In genomic region chr3:45881031-45882022, GRCh38 we compare ENCODE assay signal across 10 cellular contexts. TPM values are rescaled to one million over a fixed set of nuclear protein-coding genes. Genes with fewer than 3 reads are reported as not detected.
DNase-seq lines count a peak whose midpoint lies in the region; ATAC-seq and TF ChIP-seq lines count a peak whose summit lies in the region.
"Had no signal": no experiment of that assay in that cellular context is flagged by ENCODE, and none has a peak within 500 bp of the region (broad histone marks: within the 10 kb centered on the region; RNA-seq: fewer than 3 reads in every experiment).

No MANE protein-coding gene starts in this region.

- no peak overlapping the region for H3K4me3 ChIP-seq in testis

- ATAC-seq in activated T-cell treated with anti-CD3 and anti-CD28 coated beads, Interleukin-2, amount 50 U/mL, for 4 hours: peak; percentile 92 to 94
- ATAC-seq in HG02970 (IDR thresholded peaks at IDR 0.05; ENCODE audit: low FRiP score, unreplicated experiment) (no peak), HG03139 (IDR thresholded peaks at IDR 0.05; ENCODE audit: unreplicated experiment) (no peak)

- H3K9me3 ChIP-seq in testis: no peaks in the 10 kb centered on the region

- TF ChIP-seq CTCF in testis (IDR thresholded peaks at IDR 0.05): no peak

- 56 to 60% methylated on average over 8 of the region's 8 CpGs for WGBS in testis, 2 donors

- intact Hi-C loops in testis (cut with DNase I; ENCODE audit: low total_unique reads): no loop called here

- H3K4me1 ChIP-seq in testis: no peaks in the 10 kb centered on the region

- peaks cover 18% of the 10 kb centered on the region for H3K4me1 Mint-ChIP-seq in activated T-cell treated with anti-CD3 and anti-CD28 coated beads, Interleukin-2, amount 50 U/mL, for 4 hours (ENCODE audit: low read depth)

- peak; percentile 14 for DNase-seq in AG08396 (ENCODE audit: low spot score)
- peak; percentile 21 for DNase-seq in HPDE6-E6E7 (ENCODE audit: extremely low spot score)
- DNase-seq in activated T-cell treated with anti-CD3 and anti-CD28 coated beads, Interleukin-2, amount 50 U/mL, for 4 hours: peak; percentile 39
- peak; percentile 83 for DNase-seq in kidney tubule cell (ENCODE audit: low spot score)
- no peak for DNase-seq in SK-N-DZ (ENCODE audit: low spot score)
- DNase-seq in testis: no peak
- DNase-seq: H9, NCI-H345 had no signal

- no peaks in the 10 kb centered on the region for H3K36me3 ChIP-seq in testis (ENCODE audit: low read depth, missing control alignments)

- H3K36me3 Mint-ChIP-seq in activated T-cell treated with anti-CD3 and anti-CD28 coated beads, Interleukin-2, amount 50 U/mL, for 4 hours (ENCODE audit: insufficient read depth): no peaks in the 10 kb centered on the region

- H3K4me3 Mint-ChIP-seq in activated T-cell treated with anti-CD3 and anti-CD28 coated beads, Interleukin-2, amount 50 U/mL, for 4 hours: no peak overlapping the region
- H3K4me3 Mint-ChIP-seq: H9 had no signal

- no peak overlapping the region for H3K27ac ChIP-seq in testis

- no peaks in the 10 kb centered on the region for H3K27me3 ChIP-seq in testis

- H3K9me3 Mint-ChIP-seq in activated T-cell treated with anti-CD3 and anti-CD28 coated beads, Interleukin-2, amount 50 U/mL, for 4 hours: no peaks in the 10 kb centered on the region
- H3K9me3 Mint-ChIP-seq: H9 had no signal

- H3K27me3 Mint-ChIP-seq in activated T-cell treated with anti-CD3 and anti-CD28 coated beads, Interleukin-2, amount 50 U/mL, for 4 hours (ENCODE audit: low read depth): peaks cover 15% of the 10 kb centered on the region

- TF ChIP-seq POLR2A in testis (IDR thresholded peaks at IDR 0.05): no peak

RNA-seq across cellular contexts. Expression of gene CCR9, which starts 5.0 kb away (rescaled TPM):
- not detected for total RNA-seq in activated T-cell treated with anti-CD3 and anti-CD28 coated beads, Interleukin-2, amount 50 U/mL, for 4 hours
- polyA plus RNA-seq in SK-N-DZ (2014; cell fraction: cytosol; rRNA removed): not detected in 2 replicates
- not detected in 2 replicates for polyA plus RNA-seq in SK-N-DZ (2014; cell fraction: nucleus; rRNA removed)
- under 1 TPM in 1 of 2 donors, not detected in 1; 0.19 TPM for total RNA-seq in testis
- 0.25 TPM for polyA plus RNA-seq in testis (ENCODE audit: insufficient read depth, low read depth, low replicate concordance)
- total RNA-seq: H9 had no signal

RNA-seq across cellular contexts. Expression of gene LZTFL1, which starts 39.4 kb away (rescaled TPM):
- 1 to 10 TPM; 4.6 to 7.5 (median 7.0) TPM for total RNA-seq in activated T-cell treated with anti-CD3 and anti-CD28 coated beads, Interleukin-2, amount 50 U/mL, for 4 hours
- 18.0 and 20.0 TPM in 2 replicates for polyA plus RNA-seq in SK-N-DZ (2014; cell fraction: cytosol; rRNA removed)
- 15.7 and 16.3 TPM in 2 replicates for polyA plus RNA-seq in SK-N-DZ (2014; cell fraction: nucleus; rRNA removed)
- 10 to 100 TPM; 55.6 to 66.4 TPM for total RNA-seq in testis
- 156 TPM for polyA plus RNA-seq in testis (ENCODE audit: insufficient read depth, low read depth, low replicate concordance)

Comparison
In these comparisons a context has a peak if more than half of its experiments do, and no peak if none do; other contexts are left out.
1. DNase-seq: peak in AG08396 (single experiment), HPDE6-E6E7 (single experiment), activated T-cell treated with anti-CD3 and anti-CD28 coated beads, Interleukin-2, amount 50 U/mL, for 4 hours (single experiment) and kidney tubule cell (single experiment); none in SK-N-DZ (single experiment) and testis (single experiment).
2. ATAC-seq: peak in activated T-cell treated with anti-CD3 and anti-CD28 coated beads, Interleukin-2, amount 50 U/mL, for 4 hours (2 of 2); none in HG02970 (single experiment) and HG03139 (single experiment).
3. RNA of gene LZTFL1, which starts 39.4 kb away (total RNA-seq): 55.6 to 66.4 TPM in testis; 4.6 to 7.5 TPM in activated T-cell treated with anti-CD3 and anti-CD28 coated beads, Interleukin-2, amount 50 U/mL, for 4 hours; every median in the first group is over 4 times any median in the second.